In genomic region chr12:96496944-96497343, GRCh38 we compare ENCODE assay signal across 27 cellular contexts. TPM values are rescaled to one million over a fixed set of nuclear protein-coding genes. Genes with fewer than 3 reads are reported as not detected.
"Had no signal": no experiment of that assay in that cellular context is flagged by ENCODE, and none has a peak within 500 bp of the region (broad histone marks: within the 10 kb centered on the region; RNA-seq: fewer than 3 reads in every experiment).

No MANE protein-coding gene starts in this region.

- H3K4me3 Mint-ChIP-seq: activated CD4-positive, alpha-beta T cell treated with anti-CD3 and anti-CD28 coated beads, Interleukin-2, amount 10 ng/mL, durations not matched to agents 24 days and 14 days; activated CD8-positive, alpha-beta T cell treated with anti-CD3 and anti-CD28 coated beads, Interleukin-2, amount 10 ng/mL, durations not matched to agents 7 days and 5 days; activated naive CD4-positive, alpha-beta T cell treated with anti-CD3 and anti-CD28 coated beads, Interleukin-2, amount 50 U/mL, for 24 hours; activated naive CD8-positive, alpha-beta T cell treated with anti-CD3 and anti-CD28 coated beads, Interleukin-2, amount 10 ng/mL, durations not matched to agents 7 days and 5 days; activated T-cell treated with anti-CD3 and anti-CD28 coated beads, Interleukin-2, amount 50 U/mL, for 24 hours; T-helper 2 cell treated with Interferon-gamma antibody and Interleukin-4, amounts not matched to agents 5 μg/mL and 100 μg/mL, for 36 hours had no signal

- H3K9me3 Mint-ChIP-seq: activated naive CD4-positive, alpha-beta T cell treated with anti-CD3 and anti-CD28 coated beads, Interleukin-2, amount 50 U/mL, for 24 hours had no signal

- H3K27me3 Mint-ChIP-seq: activated naive CD4-positive, alpha-beta T cell treated with anti-CD3 and anti-CD28 coated beads, Interleukin-2, amount 50 U/mL, for 24 hours; activated naive CD8-positive, alpha-beta T cell treated with anti-CD3 and anti-CD28 coated beads, Interleukin-2, amount 10 ng/mL, durations not matched to agents 7 days and 5 days; activated T-cell treated with anti-CD3 and anti-CD28 coated beads, Interleukin-2, amount 50 U/mL, for 24 hours had no signal

- H3K36me3 ChIP-seq: ascending aorta, SJCRH30 had no signal

- H3K27me3 ChIP-seq: ascending aorta, SJCRH30 had no signal

- H3K27ac ChIP-seq: ascending aorta, SJCRH30 had no signal

- DNase-seq: activated CD4-positive, alpha-beta T cell treated with anti-CD3 and anti-CD28 coated beads, Interleukin-2, amount 10 ng/mL, durations not matched to agents 24 days and 14 days; activated CD4-positive, alpha-beta T cell treated with anti-CD3 and anti-CD28 coated beads, Interleukin-2, amount 50 U/mL, for 4 hours; activated CD8-positive, alpha-beta T cell treated with anti-CD3 and anti-CD28 coated beads, Interleukin-2, amount 10 ng/mL, durations not matched to agents 7 days and 5 days; activated gamma-delta T cell; activated naive CD4-positive, alpha-beta T cell treated with Interleukin-2 at 50 U/mL for 16 hours; activated naive CD8-positive, alpha-beta T cell treated with anti-CD3 and anti-CD28 coated beads, Interleukin-2, amount 10 ng/mL, durations not matched to agents 7 days and 5 days; activated T-cell treated with anti-CD3 and anti-CD28 coated beads, Interleukin-2, amount 50 U/mL, for 24 hours; amygdala; cerebellar nuclear complex; MM.1S; NCI-H1092; NCI-H1436 treated with DMSO at 0.1 percent for 48 hours; NCI-H1694 treated with DMSO at 0.1 percent for 48 hours; NCI-H2029; NCI-H2171 treated with DMSO at 0.1 percent for 48 hours; NCI-H2227 treated with DMSO at 0.1 percent for 48 hours; NCI-H446; NCI-H510A treated with DMSO at 0.1 percent for 48 hours; NCI-H526 treated with DMSO at 0.1 percent for 48 hours; SHP77; SJCRH30 had no signal

- H3K4me3 ChIP-seq: ascending aorta, SJCRH30, SK-N-MC had no signal

- H3K36me3 Mint-ChIP-seq: activated naive CD4-positive, alpha-beta T cell treated with anti-CD3 and anti-CD28 coated beads, Interleukin-2, amount 50 U/mL, for 24 hours had no signal

- H3K9me3 ChIP-seq: ascending aorta, SJCRH30 had no signal

- H3K27ac Mint-ChIP-seq: activated CD4-positive, alpha-beta T cell treated with anti-CD3 and anti-CD28 coated beads, Interleukin-2, amount 10 ng/mL, durations not matched to agents 24 days and 14 days; activated naive CD4-positive, alpha-beta T cell treated with anti-CD3 and anti-CD28 coated beads, Interleukin-2, amount 50 U/mL, for 24 hours; activated naive CD8-positive, alpha-beta T cell treated with anti-CD3 and anti-CD28 coated beads, Interleukin-2, amount 10 ng/mL, durations not matched to agents 7 days and 5 days; activated T-cell treated with anti-CD3 and anti-CD28 coated beads, Interleukin-2, amount 50 U/mL, for 24 hours; activated T-helper 2 cell treated with anti-CD3 and anti-CD28 coated beads, Interferon-gamma antibody, Interleukin-2, Interleukin-4, amounts not matched to agents 10 μg/mL and 5 μg/mL and 100 μg/mL, durations not matched to agents 14 hours and 24 hours and 36 hours had no signal

- ATAC-seq: activated CD8-positive, alpha-beta T cell treated with anti-CD3 and anti-CD28 coated beads, Interleukin-2, amount 10 ng/mL, durations not matched to agents 7 days and 5 days; Panc1 had no signal

RNA-seq across cellular contexts. Expression of gene CFAP54, which starts 7.6 kb away (rescaled TPM):
- total RNA-seq: ascending aorta had no signal
